Comparison of ENCODE assay signal across 1 cellular context in the genomic region with DNA sequence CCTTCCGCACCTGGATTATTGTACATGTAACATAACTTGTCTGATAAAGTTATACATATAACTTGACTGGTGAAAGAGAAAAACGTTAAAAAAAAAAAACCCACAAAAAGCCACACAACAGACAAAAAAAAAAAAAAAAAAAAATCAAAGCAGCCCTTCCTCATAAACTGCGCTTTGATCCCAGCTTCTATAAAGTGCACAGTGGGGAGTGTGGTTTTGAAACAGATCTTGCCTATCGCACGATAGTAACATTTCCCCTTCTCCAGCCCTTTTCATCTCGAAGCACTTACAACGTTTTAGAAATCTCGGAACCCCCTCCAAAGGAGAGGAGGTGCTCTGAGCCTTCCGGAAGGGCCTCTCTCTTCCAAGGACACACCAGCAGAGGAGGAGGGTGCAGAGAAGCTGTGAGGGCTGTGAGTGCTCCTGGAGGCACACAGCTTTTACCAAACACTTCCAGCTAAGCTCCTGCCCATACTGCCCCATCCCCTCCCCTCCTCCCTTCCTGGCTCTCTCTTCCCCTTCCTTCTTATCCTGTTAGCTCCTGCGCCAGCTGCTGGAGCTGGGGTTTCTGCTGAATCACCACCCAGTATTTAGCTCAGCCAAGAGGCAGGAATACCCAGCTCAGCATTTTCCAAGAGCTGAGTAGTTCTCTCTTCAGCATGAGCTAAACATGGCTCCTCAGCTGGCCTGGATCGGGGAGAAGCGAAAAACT.
TF ChIP-seq lines count a peak whose summit lies in the region.

No MANE protein-coding gene starts in this region.

TF ChIP-seq in GM23338, 12 proteins besides CTCF, POLR2A, EP300 and RAD21 (continued from another document):
- TF ChIP-seq EZH2phosphoT487 (IDR thresholded peaks at IDR 0.05; ENCODE audit: unreplicated experiment), result no peak
- TF ChIP-seq STAT1 (IDR thresholded peaks at IDR 0.05; ENCODE audit: unreplicated experiment), result no peak
- no peak for TF ChIP-seq CREB1 (CRISPR knock-in tag; IDR thresholded peaks at IDR 0.05; ENCODE audit: low read depth)
- TF ChIP-seq, protein P1, sequence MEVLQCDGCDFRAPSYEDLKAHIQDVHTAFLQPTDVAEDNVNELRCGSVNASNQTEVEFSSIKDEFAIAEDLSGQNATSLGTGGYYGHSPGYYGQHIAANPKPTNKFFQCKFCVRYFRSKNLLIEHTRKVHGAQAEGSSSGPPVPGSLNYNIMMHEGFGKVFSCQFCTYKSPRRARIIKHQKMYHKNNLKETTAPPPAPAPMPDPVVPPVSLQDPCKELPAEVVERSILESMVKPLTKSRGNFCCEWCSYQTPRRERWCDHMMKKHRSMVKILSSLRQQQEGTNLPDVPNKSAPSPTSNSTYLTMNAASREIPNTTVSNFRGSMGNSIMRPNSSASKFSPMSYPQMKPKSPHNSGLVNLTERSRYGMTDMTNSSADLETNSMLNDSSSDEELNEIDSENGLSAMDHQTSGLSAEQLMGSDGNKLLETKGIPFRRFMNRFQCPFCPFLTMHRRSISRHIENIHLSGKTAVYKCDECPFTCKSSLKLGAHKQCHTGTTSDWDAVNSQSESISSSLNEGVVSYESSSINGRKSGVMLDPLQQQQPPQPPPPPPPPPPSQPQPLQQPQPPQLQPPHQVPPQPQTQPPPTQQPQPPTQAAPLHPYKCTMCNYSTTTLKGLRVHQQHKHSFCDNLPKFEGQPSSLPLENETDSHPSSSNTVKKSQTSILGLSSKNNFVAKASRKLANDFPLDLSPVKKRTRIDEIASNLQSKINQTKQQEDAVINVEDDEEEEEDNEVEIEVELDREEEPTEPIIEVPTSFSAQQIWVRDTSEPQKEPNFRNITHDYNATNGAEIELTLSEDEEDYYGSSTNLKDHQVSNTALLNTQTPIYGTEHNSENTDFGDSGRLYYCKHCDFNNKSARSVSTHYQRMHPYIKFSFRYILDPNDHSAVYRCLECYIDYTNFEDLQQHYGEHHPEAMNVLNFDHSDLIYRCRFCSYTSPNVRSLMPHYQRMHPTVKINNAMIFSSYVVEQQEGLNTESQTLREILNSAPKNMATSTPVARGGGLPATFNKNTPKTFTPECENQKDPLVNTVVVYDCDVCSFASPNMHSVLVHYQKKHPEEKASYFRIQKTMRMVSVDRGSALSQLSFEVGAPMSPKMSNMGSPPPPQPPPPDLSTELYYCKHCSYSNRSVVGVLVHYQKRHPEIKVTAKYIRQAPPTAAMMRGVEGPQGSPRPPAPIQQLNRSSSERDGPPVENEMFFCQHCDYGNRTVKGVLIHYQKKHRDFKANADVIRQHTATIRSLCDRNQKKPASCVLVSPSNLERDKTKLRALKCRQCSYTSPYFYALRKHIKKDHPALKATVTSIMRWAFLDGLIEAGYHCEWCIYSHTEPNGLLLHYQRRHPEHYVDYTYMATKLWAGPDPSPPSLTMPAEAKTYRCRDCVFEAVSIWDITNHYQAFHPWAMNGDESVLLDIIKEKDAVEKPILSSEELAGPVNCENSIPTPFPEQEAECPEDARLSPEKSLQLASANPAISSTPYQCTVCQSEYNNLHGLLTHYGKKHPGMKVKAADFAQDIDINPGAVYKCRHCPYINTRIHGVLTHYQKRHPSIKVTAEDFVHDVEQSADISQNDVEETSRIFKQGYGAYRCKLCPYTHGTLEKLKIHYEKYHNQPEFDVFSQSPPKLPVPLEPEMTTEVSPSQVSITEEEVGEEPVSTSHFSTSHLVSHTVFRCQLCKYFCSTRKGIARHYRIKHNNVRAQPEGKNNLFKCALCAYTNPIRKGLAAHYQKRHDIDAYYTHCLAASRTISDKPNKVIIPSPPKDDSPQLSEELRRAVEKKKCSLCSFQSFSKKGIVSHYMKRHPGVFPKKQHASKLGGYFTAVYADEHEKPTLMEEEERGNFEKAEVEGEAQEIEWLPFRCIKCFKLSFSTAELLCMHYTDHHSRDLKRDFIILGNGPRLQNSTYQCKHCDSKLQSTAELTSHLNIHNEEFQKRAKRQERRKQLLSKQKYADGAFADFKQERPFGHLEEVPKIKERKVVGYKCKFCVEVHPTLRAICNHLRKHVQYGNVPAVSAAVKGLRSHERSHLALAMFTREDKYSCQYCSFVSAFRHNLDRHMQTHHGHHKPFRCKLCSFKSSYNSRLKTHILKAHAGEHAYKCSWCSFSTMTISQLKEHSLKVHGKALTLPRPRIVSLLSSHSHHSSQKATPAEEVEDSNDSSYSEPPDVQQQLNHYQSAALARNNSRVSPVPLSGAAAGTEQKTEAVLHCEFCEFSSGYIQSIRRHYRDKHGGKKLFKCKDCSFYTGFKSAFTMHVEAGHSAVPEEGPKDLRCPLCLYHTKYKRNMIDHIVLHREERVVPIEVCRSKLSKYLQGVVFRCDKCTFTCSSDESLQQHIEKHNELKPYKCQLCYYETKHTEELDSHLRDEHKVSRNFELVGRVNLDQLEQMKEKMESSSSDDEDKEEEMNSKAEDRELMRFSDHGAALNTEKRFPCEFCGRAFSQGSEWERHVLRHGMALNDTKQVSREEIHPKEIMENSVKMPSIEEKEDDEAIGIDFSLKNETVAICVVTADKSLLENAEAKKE (CRISPR knock-in tag; IDR thresholded peaks at IDR 0.05), result no peak
- TF ChIP-seq EZH2 (IDR thresholded peaks at IDR 0.05; ENCODE audit: low read depth, unreplicated experiment), result no peak
- TF ChIP-seq, protein P2, sequence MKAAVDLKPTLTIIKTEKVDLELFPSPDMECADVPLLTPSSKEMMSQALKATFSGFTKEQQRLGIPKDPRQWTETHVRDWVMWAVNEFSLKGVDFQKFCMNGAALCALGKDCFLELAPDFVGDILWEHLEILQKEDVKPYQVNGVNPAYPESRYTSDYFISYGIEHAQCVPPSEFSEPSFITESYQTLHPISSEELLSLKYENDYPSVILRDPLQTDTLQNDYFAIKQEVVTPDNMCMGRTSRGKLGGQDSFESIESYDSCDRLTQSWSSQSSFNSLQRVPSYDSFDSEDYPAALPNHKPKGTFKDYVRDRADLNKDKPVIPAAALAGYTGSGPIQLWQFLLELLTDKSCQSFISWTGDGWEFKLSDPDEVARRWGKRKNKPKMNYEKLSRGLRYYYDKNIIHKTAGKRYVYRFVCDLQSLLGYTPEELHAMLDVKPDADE (IDR thresholded peaks at IDR 0.05), result no peak
- no peak for TF ChIP-seq ZNF331 (CRISPR knock-in tag; IDR thresholded peaks at IDR 0.05; ENCODE audit: low read depth)
- no peak for TF ChIP-seq NANOG (IDR thresholded peaks at IDR 0.05; ENCODE audit: borderline replicate concordance)
- no peak for TF ChIP-seq ZNF114 (CRISPR knock-in tag; IDR thresholded peaks at IDR 0.05)
